Comparison of ENCODE assay signal across 24 cellular contexts in the genomic region with DNA sequence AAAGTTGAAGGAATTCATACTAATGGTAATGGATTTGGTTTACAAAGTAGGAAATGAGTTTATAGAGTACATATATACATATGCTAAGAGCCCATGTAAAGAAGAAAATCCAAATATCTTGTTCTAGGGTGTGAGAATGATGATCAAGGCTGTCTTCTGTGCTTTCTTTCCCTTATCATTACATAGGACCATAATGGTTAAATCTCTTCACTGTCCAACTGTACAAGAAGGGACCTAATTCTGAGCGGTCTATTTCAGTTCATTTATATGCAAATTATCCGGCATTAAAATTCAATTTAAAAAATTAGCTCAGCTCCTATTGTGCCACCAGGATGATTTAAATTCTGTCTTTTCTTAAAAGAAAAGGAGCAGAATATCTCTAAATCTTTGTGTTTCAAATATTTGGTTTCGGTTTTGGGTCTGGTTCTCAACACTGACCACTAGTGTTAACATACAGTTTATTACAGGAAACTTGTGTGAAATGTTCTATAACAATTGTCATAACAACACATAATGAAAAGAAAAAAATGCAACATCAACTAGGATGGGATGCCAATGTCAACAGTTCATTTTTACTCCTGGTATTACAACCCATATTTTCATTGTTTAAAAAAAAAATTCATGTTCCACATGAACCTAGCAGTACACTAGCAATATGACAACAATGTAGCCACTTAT. TPM values are rescaled to one million over a fixed set of nuclear protein-coding genes. Genes with fewer than 3 reads are reported as not detected.
DNase-seq lines count a peak whose midpoint lies in the region; ATAC-seq and TF ChIP-seq lines count a peak whose summit lies in the region.
"Had no signal": no experiment of that assay in that cellular context is flagged by ENCODE, and none has a peak within 500 bp of the region (broad histone marks: within the 10 kb centered on the region; RNA-seq: fewer than 3 reads in every experiment).

No MANE protein-coding gene starts in this region.

- H3K4me3 ChIP-seq in SK-N-SH (ENCODE audit: low read depth in 2 of 2, low read length in 1 of 2) (peak overlapping the region; percentile 50 to 61), neuronal stem cell (ENCODE audit: low read length in 2 of 2) (no peak overlapping the region)
- H3K4me3 ChIP-seq: heart left ventricle, lung, psoas muscle had no signal

- H3K4me1 ChIP-seq in SK-N-SH (ENCODE audit: control insufficient read depth in 1 of 2, insufficient read depth in 2 of 2, low read depth in 1 of 2, low read length in 1 of 2) (no peaks in the 10 kb centered on the region), neuronal stem cell (ENCODE audit: control insufficient read depth in 2 of 2, insufficient read depth in 1 of 2, low read depth in 1 of 2, low read length in 2 of 2) (no peaks in the 10 kb centered on the region)
- H3K4me1 ChIP-seq: heart left ventricle, psoas muscle had no signal

- no peak for ATAC-seq in HG03442 (IDR thresholded peaks at IDR 0.05; ENCODE audit: unreplicated experiment)
- ATAC-seq: CD8-positive, alpha-beta T cell; heart left ventricle; psoas muscle had no signal

- no peak overlapping the region for H2BK120ac ChIP-seq in neuronal stem cell (ENCODE audit: low read depth, low read length)

- peak; percentile 37; the same call in 1 of the 2 replicates for TF ChIP-seq CTCF in LNCAP (IDR thresholded peaks at IDR 0.05)
- TF ChIP-seq CTCF in SK-N-SH (IDR thresholded peaks at IDR 0.05), result peak; percentile 58

- no peak overlapping the region for H2BK12ac ChIP-seq in neuronal stem cell (ENCODE audit: low read length)

- no peak overlapping the region for H4K91ac ChIP-seq in neuronal stem cell (ENCODE audit: low read depth, low read length, poor library complexity)

- H3K9ac ChIP-seq in SK-N-SH (peak overlapping the region; percentile 14; the same call in 1 of the 2 replicates), neuronal stem cell (ENCODE audit: low read depth, low read length, poor library complexity) (no peak overlapping the region)

- no peaks in the 10 kb centered on the region for H3K9me2 ChIP-seq in SK-N-SH

- H3K4me2 ChIP-seq in SK-N-SH (peak overlapping the region; percentile 63), neuronal stem cell (ENCODE audit: insufficient read depth, low read length, poor library complexity, severe bottlenecking) (no peak overlapping the region)

- no peak for TF ChIP-seq EP300 in SK-N-SH (IDR thresholded peaks at IDR 0.05; ENCODE audit: borderline replicate concordance in 1 of 2, low read depth in 1 of 2, low read length in 1 of 2)

- H3K27me3 ChIP-seq in SK-N-SH (ENCODE audit: insufficient read depth) (no peaks in the 10 kb centered on the region), neuronal stem cell (ENCODE audit: control insufficient read depth in 3 of 3, insufficient read depth in 3 of 3, low read depth in 1 of 3, low read length in 3 of 3) (no peaks in the 10 kb centered on the region)
- H3K27me3 ChIP-seq: heart left ventricle had no signal

- H2AFZ ChIP-seq in SK-N-SH (ENCODE audit: low read depth) (peak overlapping the region; percentile 81), neuronal stem cell (ENCODE audit: low read length) (peak overlapping the region; percentile 13)

- H2AK5ac ChIP-seq in neuronal stem cell (ENCODE audit: low read depth, low read length), result no peak overlapping the region

- H3K9me3 ChIP-seq in SK-N-SH (no peaks in the 10 kb centered on the region), neuronal stem cell (replicated peaks in 1 of 2; ENCODE audit: control insufficient read depth in 2 of 2, insufficient read depth in 1 of 2, low read depth in 1 of 2, low read length in 2 of 2) (no peaks in the 10 kb centered on the region)
- H3K9me3 ChIP-seq: heart left ventricle, psoas muscle had no signal

- no peak overlapping the region for H4K8ac ChIP-seq in neuronal stem cell (ENCODE audit: low read depth, low read length)

- H3K27ac ChIP-seq in SK-N-SH (ENCODE audit: low read depth in 2 of 2, low read length in 1 of 2), result no peak overlapping the region
- no peak overlapping the region for H3K27ac ChIP-seq in neuronal stem cell (replicated peaks; ENCODE audit: low read length)
- H3K27ac ChIP-seq: heart left ventricle, psoas muscle had no signal

- WGBS in SK-N-SH (ENCODE audit: low lambda C conversion rate), result 4% methylated on average over 3 of the region's 3 CpGs
- no CpG with 5 or more reads among the region's 3 CpGs for WGBS in neuronal stem cell (ENCODE audit: extremely low coverage in 2 of 2, insufficient read length in 2 of 2, insufficient replicate concordance in 1 of 2), 2 donors

- DNase-seq in DMS53 (lab: John Stamatoyannopoulos, UW) (peak; percentile 18), DMS53 treated with DMSO at 0.1 percent for 48 hours (lab: John Stamatoyannopoulos, UW; ENCODE audit: unreplicated experiment) (no peak), SK-N-SH (no peak), neuronal stem cell (ENCODE audit: low spot score) (no peak), SW480 (ENCODE audit: low spot score) (no peak), SKM-1 (lab: John Stamatoyannopoulos, UW; ENCODE audit: unreplicated experiment) (no peak)
- DNase-seq: activated CD4-positive, alpha-beta T cell treated with anti-CD3 and anti-CD28 coated beads for 4 hours; activated CD8-positive, alpha-beta memory T cell treated with anti-CD3 and anti-CD28 coated beads, Interleukin-2, amount 50 U/mL, for 48 hours; aorta; CD8-positive, alpha-beta T cell; endodermal cell; heart left ventricle; HFFc6; NCI-H1417; NCI-H2171; psoas muscle; SIG-M5; small intestine; T1000 had no signal

- no peak overlapping the region for H3K18ac ChIP-seq in neuronal stem cell (ENCODE audit: low read length)

- no peak overlapping the region for H3K4ac ChIP-seq in neuronal stem cell (ENCODE audit: low read length)

- H3K14ac ChIP-seq in neuronal stem cell (ENCODE audit: low read length), result no peak overlapping the region

- H3F3A ChIP-seq in SK-N-SH (replicated peaks; ENCODE audit: insufficient read depth), result no peaks in the 10 kb centered on the region

- no peak overlapping the region for H3K23ac ChIP-seq in neuronal stem cell (ENCODE audit: low read depth, low read length, poor library complexity)

- H3K36me3 ChIP-seq in SK-N-SH (replicated peaks in 1 of 2; ENCODE audit: control insufficient read depth in 1 of 2, insufficient read depth in 2 of 2, low read length in 1 of 2) (no peaks in the 10 kb centered on the region), neuronal stem cell (replicated peaks in 1 of 2; ENCODE audit: control insufficient read depth in 2 of 2, insufficient read depth in 2 of 2, low read length in 2 of 2) (no peaks in the 10 kb centered on the region)
- H3K36me3 ChIP-seq: heart left ventricle had no signal

- no peak overlapping the region for H2BK5ac ChIP-seq in neuronal stem cell (ENCODE audit: low read length)

- TF ChIP-seq RAD21 in SK-N-SH (IDR thresholded peaks at IDR 0.05; ENCODE audit: low read length), result no peak

- POLR2A ChIA-PET in SK-N-SH (lab: Yijun Ruan, JAX), result no interaction called here

- no peaks in the 10 kb centered on the region for H3K79me2 ChIP-seq in SK-N-SH (ENCODE audit: insufficient read depth)

- H2BK15ac ChIP-seq in neuronal stem cell (ENCODE audit: low read length), result no peak overlapping the region

- H3K79me1 ChIP-seq in neuronal stem cell (ENCODE audit: low read depth, low read length), result no peaks in the 10 kb centered on the region

- CTCF ChIA-PET in SK-N-SH (lab: Yijun Ruan, JAX), result no interaction called here

- H4K20me1 ChIP-seq in SK-N-SH (ENCODE audit: insufficient read depth), result no peaks in the 10 kb centered on the region

TF ChIP-seq in SK-N-SH, 30 proteins besides CTCF, POLR2A, EP300 and RAD21 (continues in another document):
- no peak for TF ChIP-seq TCF12 (IDR thresholded peaks at IDR 0.05)
- no peak for TF ChIP-seq FOXM1 (IDR thresholded peaks at IDR 0.05; ENCODE audit: low read depth)
- no peak for TF ChIP-seq RFX5 (IDR thresholded peaks at IDR 0.05; ENCODE audit: low read length)
- no peak for TF ChIP-seq GATA2 (CRISPR knock-in tag; IDR thresholded peaks at IDR 0.05)
- no peak for TF ChIP-seq ELF1 (IDR thresholded peaks at IDR 0.05)
- TF ChIP-seq, protein P1, sequence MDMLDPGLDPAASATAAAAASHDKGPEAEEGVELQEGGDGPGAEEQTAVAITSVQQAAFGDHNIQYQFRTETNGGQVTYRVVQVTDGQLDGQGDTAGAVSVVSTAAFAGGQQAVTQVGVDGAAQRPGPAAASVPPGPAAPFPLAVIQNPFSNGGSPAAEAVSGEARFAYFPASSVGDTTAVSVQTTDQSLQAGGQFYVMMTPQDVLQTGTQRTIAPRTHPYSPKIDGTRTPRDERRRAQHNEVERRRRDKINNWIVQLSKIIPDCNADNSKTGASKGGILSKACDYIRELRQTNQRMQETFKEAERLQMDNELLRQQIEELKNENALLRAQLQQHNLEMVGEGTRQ (IDR thresholded peaks at IDR 0.05; ENCODE audit: borderline replicate concordance, low read depth, low read length), result no peak
- TF ChIP-seq MEF2A (IDR thresholded peaks at IDR 0.05; ENCODE audit: borderline replicate concordance, low read depth), result no peak
- TF ChIP-seq FOSL2 (IDR thresholded peaks at IDR 0.05; ENCODE audit: borderline replicate concordance, low read depth), result no peak
- TF ChIP-seq NFIC (IDR thresholded peaks at IDR 0.05; ENCODE audit: borderline replicate concordance), result no peak
- TF ChIP-seq TEAD4 (IDR thresholded peaks at IDR 0.05; ENCODE audit: borderline replicate concordance, insufficient read depth), result no peak
- no peak for TF ChIP-seq SMC3 (IDR thresholded peaks at IDR 0.05; ENCODE audit: low read depth, low read length)
- TF ChIP-seq RXRA (IDR thresholded peaks at IDR 0.05; ENCODE audit: borderline replicate concordance, low read depth), result no peak
- TF ChIP-seq EZH2phosphoT487 (IDR thresholded peaks at IDR 0.05; ENCODE audit: borderline replicate concordance, low read depth), result no peak

RNA-seq across cellular contexts. Expression of a gene that starts 16.8 kb away (rescaled TPM):
- polyA plus RNA-seq in SK-N-SH (2012; rRNA removed), result not detected in 2 replicates
- polyA plus RNA-seq in SK-N-SH (2012; cell fraction: cytosol; rRNA removed), result not detected in 2 replicates
- polyA plus RNA-seq in SK-N-SH (2012; cell fraction: nucleus; rRNA removed), result not detected in 2 replicates
- not detected for polyA plus RNA-seq in neuronal stem cell (2013, experiment 1 of 2)
- polyA plus RNA-seq in neuronal stem cell (2013, experiment 2 of 2), result not detected
- polyA plus RNA-seq: heart left ventricle, IgD-negative memory B cell, immature natural killer cell, lung, psoas muscle, small intestine had no signal

RNA-seq across cellular contexts. Expression of a gene that starts 27.1 kb away (rescaled TPM):
- not detected in 2 replicates for polyA plus RNA-seq in SK-N-SH (2012; rRNA removed)
- not detected in 2 replicates for polyA plus RNA-seq in SK-N-SH (2012; cell fraction: cytosol; rRNA removed)
- not detected in 2 replicates for polyA plus RNA-seq in SK-N-SH (2012; cell fraction: nucleus; rRNA removed)
- not detected for polyA plus RNA-seq in neuronal stem cell (2013, experiment 1 of 2)
- polyA plus RNA-seq in neuronal stem cell (2013, experiment 2 of 2), result not detected
- polyA plus RNA-seq: aorta, heart left ventricle, IgD-negative memory B cell, immature natural killer cell, lung, psoas muscle, small intestine had no signal

RNA-seq across cellular contexts. Expression of a gene that starts 27.8 kb away (rescaled TPM):
- not detected in 2 replicates for polyA plus RNA-seq in SK-N-SH (2012; rRNA removed)
- polyA plus RNA-seq in SK-N-SH (2012; cell fraction: cytosol; rRNA removed), result not detected in 2 replicates
- not detected in 2 replicates for polyA plus RNA-seq in SK-N-SH (2012; cell fraction: nucleus; rRNA removed)
- polyA plus RNA-seq in neuronal stem cell (2013, experiment 1 of 2), result not detected
- not detected for polyA plus RNA-seq in neuronal stem cell (2013, experiment 2 of 2)
- polyA plus RNA-seq: aorta, heart left ventricle, IgD-negative memory B cell, immature natural killer cell, lung, psoas muscle, small intestine had no signal

RNA-seq across cellular contexts. Expression of a gene that starts 54.4 kb away (rescaled TPM):
- polyA plus RNA-seq in SK-N-SH (2012; rRNA removed), result not detected in 2 replicates
- polyA plus RNA-seq in SK-N-SH (2012; cell fraction: cytosol; rRNA removed), result not detected in 2 replicates
- polyA plus RNA-seq in SK-N-SH (2012; cell fraction: nucleus; rRNA removed), result not detected in 2 replicates
- not detected for polyA plus RNA-seq in neuronal stem cell (2013, experiment 1 of 2)
- polyA plus RNA-seq in neuronal stem cell (2013, experiment 2 of 2), result not detected
- polyA plus RNA-seq: aorta, heart left ventricle, IgD-negative memory B cell, immature natural killer cell, lung, psoas muscle, small intestine had no signal

Comparison
In these comparisons a context has a peak if more than half of its experiments do, and no peak if none do; other contexts are left out.
1. H3K4me3 ChIP-seq: peak in SK-N-SH (2 of 2); none in neuronal stem cell (0 of 2).